ENCODE assay signal across 1 cellular context in the genomic region with DNA sequence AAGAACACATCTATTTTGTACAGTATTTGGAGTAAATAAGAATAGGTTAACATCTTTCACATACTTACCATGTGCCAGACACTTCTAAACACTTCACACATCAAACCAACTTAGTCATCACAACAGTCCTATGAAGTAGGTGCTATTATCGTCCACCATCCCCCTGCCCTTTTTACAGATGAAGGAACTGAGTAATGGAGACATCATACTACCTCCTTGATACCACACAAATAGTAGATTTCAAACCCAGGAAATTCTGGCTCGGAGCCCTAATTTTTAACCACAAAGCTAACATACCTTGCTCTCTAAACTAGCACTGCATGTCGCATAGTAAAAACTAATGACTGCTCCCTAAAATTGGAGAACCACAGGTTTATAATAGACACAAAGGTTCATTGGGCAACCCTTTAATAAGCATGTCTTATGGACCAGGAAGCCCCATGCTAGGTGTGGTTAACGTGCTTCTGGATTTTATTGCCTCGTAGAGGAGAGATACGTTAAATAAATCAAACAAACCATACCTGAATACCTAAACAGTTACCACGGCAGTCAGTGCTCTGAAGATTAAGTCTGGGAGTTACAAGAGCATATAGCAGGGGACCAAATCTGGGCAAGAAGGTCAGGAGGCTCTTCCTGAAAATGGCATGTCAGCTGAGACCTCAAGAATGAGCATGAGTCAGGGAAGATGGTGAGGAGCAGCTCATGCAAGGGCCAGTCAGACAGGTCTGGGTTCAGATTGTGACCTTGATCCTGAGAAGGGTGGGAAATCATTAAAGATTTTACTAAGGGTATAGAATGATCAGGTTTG.
TF ChIP-seq lines count a peak whose summit lies in the region.

No MANE protein-coding gene starts in this region.

TF ChIP-seq in GM23338, 12 proteins besides CTCF, POLR2A, EP300 and RAD21 (continued from another document):
- TF ChIP-seq, protein P1, sequence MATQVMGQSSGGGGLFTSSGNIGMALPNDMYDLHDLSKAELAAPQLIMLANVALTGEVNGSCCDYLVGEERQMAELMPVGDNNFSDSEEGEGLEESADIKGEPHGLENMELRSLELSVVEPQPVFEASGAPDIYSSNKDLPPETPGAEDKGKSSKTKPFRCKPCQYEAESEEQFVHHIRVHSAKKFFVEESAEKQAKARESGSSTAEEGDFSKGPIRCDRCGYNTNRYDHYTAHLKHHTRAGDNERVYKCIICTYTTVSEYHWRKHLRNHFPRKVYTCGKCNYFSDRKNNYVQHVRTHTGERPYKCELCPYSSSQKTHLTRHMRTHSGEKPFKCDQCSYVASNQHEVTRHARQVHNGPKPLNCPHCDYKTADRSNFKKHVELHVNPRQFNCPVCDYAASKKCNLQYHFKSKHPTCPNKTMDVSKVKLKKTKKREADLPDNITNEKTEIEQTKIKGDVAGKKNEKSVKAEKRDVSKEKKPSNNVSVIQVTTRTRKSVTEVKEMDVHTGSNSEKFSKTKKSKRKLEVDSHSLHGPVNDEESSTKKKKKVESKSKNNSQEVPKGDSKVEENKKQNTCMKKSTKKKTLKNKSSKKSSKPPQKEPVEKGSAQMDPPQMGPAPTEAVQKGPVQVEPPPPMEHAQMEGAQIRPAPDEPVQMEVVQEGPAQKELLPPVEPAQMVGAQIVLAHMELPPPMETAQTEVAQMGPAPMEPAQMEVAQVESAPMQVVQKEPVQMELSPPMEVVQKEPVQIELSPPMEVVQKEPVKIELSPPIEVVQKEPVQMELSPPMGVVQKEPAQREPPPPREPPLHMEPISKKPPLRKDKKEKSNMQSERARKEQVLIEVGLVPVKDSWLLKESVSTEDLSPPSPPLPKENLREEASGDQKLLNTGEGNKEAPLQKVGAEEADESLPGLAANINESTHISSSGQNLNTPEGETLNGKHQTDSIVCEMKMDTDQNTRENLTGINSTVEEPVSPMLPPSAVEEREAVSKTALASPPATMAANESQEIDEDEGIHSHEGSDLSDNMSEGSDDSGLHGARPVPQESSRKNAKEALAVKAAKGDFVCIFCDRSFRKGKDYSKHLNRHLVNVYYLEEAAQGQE (IDR thresholded peaks at IDR 0.05; ENCODE audit: unreplicated experiment) = no peak
- TF ChIP-seq EZH2 (IDR thresholded peaks at IDR 0.05; ENCODE audit: low read depth, unreplicated experiment) (no peak), STAT1 (IDR thresholded peaks at IDR 0.05; ENCODE audit: unreplicated experiment) (no peak), CREB1 (CRISPR knock-in tag; IDR thresholded peaks at IDR 0.05; ENCODE audit: low read depth) (no peak), ZNF114 (CRISPR knock-in tag; IDR thresholded peaks at IDR 0.05) (no peak), POLR2AphosphoS5 (IDR thresholded peaks at IDR 0.05; ENCODE audit: low read depth) (no peak)
- TF ChIP-seq, protein P2, sequence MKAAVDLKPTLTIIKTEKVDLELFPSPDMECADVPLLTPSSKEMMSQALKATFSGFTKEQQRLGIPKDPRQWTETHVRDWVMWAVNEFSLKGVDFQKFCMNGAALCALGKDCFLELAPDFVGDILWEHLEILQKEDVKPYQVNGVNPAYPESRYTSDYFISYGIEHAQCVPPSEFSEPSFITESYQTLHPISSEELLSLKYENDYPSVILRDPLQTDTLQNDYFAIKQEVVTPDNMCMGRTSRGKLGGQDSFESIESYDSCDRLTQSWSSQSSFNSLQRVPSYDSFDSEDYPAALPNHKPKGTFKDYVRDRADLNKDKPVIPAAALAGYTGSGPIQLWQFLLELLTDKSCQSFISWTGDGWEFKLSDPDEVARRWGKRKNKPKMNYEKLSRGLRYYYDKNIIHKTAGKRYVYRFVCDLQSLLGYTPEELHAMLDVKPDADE (IDR thresholded peaks at IDR 0.05) = no peak
- TF ChIP-seq, protein P3, sequence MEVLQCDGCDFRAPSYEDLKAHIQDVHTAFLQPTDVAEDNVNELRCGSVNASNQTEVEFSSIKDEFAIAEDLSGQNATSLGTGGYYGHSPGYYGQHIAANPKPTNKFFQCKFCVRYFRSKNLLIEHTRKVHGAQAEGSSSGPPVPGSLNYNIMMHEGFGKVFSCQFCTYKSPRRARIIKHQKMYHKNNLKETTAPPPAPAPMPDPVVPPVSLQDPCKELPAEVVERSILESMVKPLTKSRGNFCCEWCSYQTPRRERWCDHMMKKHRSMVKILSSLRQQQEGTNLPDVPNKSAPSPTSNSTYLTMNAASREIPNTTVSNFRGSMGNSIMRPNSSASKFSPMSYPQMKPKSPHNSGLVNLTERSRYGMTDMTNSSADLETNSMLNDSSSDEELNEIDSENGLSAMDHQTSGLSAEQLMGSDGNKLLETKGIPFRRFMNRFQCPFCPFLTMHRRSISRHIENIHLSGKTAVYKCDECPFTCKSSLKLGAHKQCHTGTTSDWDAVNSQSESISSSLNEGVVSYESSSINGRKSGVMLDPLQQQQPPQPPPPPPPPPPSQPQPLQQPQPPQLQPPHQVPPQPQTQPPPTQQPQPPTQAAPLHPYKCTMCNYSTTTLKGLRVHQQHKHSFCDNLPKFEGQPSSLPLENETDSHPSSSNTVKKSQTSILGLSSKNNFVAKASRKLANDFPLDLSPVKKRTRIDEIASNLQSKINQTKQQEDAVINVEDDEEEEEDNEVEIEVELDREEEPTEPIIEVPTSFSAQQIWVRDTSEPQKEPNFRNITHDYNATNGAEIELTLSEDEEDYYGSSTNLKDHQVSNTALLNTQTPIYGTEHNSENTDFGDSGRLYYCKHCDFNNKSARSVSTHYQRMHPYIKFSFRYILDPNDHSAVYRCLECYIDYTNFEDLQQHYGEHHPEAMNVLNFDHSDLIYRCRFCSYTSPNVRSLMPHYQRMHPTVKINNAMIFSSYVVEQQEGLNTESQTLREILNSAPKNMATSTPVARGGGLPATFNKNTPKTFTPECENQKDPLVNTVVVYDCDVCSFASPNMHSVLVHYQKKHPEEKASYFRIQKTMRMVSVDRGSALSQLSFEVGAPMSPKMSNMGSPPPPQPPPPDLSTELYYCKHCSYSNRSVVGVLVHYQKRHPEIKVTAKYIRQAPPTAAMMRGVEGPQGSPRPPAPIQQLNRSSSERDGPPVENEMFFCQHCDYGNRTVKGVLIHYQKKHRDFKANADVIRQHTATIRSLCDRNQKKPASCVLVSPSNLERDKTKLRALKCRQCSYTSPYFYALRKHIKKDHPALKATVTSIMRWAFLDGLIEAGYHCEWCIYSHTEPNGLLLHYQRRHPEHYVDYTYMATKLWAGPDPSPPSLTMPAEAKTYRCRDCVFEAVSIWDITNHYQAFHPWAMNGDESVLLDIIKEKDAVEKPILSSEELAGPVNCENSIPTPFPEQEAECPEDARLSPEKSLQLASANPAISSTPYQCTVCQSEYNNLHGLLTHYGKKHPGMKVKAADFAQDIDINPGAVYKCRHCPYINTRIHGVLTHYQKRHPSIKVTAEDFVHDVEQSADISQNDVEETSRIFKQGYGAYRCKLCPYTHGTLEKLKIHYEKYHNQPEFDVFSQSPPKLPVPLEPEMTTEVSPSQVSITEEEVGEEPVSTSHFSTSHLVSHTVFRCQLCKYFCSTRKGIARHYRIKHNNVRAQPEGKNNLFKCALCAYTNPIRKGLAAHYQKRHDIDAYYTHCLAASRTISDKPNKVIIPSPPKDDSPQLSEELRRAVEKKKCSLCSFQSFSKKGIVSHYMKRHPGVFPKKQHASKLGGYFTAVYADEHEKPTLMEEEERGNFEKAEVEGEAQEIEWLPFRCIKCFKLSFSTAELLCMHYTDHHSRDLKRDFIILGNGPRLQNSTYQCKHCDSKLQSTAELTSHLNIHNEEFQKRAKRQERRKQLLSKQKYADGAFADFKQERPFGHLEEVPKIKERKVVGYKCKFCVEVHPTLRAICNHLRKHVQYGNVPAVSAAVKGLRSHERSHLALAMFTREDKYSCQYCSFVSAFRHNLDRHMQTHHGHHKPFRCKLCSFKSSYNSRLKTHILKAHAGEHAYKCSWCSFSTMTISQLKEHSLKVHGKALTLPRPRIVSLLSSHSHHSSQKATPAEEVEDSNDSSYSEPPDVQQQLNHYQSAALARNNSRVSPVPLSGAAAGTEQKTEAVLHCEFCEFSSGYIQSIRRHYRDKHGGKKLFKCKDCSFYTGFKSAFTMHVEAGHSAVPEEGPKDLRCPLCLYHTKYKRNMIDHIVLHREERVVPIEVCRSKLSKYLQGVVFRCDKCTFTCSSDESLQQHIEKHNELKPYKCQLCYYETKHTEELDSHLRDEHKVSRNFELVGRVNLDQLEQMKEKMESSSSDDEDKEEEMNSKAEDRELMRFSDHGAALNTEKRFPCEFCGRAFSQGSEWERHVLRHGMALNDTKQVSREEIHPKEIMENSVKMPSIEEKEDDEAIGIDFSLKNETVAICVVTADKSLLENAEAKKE (CRISPR knock-in tag; IDR thresholded peaks at IDR 0.05) = no peak
TF ChIP-seq in GM23338: peak in this region for 0.
